Comparison of ENCODE assay signal across 18 cellular contexts in genomic region chr19:18538115-18538514, GRCh38.
"Had no signal": no experiment of that assay in that cellular context is flagged by ENCODE, and none has a peak within 500 bp of the region (broad histone marks: within the 10 kb centered on the region; RNA-seq: fewer than 3 reads in every experiment).

No MANE protein-coding gene starts in this region.

- H3K36me3 Mint-ChIP-seq: naive B cell had no signal

- DNase-seq: dorsolateral prefrontal cortex; effector CD4-positive, alpha-beta T cell; head of caudate nucleus; mesenchymal stem cell; mucosa of descending colon; naive B cell; spleen; stimulated activated CD4-positive, alpha-beta T cell treated with anti-CD3 and anti-CD28 coated beads, Interleukin-4, amount 100 ng/mL, for 4 hours; stimulated activated naive CD8-positive, alpha-beta T cell treated with anti-CD3 and anti-CD28 coated beads, Interleukin-15, Interleukin-2, amounts not matched to agents 100 U/mL and 50 U/mL, for 24 hours; substantia nigra; testis; tibial artery had no signal

- H3K9me3 ChIP-seq: mucosa of descending colon, prostate gland, spleen, testis, tibial artery, upper lobe of left lung had no signal

- H3K4me3 Mint-ChIP-seq: mesothelial cell of epicardium; stimulated activated memory B cell treated with anti-CD40 and anti-IgM and Interleukin-4, amounts not matched to agents 10 μg/mL and 1 μg/mL and 100 μg/mL, for 72 hours had no signal

- H3K27me3 Mint-ChIP-seq: naive B cell; stimulated activated memory B cell treated with anti-CD40 and anti-IgM and Interleukin-4, amounts not matched to agents 10 μg/mL and 1 μg/mL and 100 μg/mL, for 72 hours had no signal

- H3K27me3 ChIP-seq: dorsolateral prefrontal cortex, spleen, testis, tibial artery, upper lobe of left lung had no signal

- H2AFZ ChIP-seq: parathyroid adenoma had no signal

- H3K9me3 Mint-ChIP-seq: mesothelial cell of epicardium, naive B cell had no signal

- ATAC-seq: mucosa of descending colon; stimulated activated memory B cell treated with anti-CD40 and anti-IgM and Interleukin-4, amounts not matched to agents 10 μg/mL and 1 μg/mL and 100 μg/mL, for 72 hours; stimulated activated naive CD8-positive, alpha-beta T cell treated with anti-CD3 and anti-CD28 coated beads, Interleukin-15, Interleukin-2, amounts not matched to agents 100 U/mL and 50 U/mL, for 24 hours had no signal

- H3K27ac Mint-ChIP-seq: mesothelial cell of epicardium; stimulated activated memory B cell treated with anti-CD40 and anti-IgM and Interleukin-4, amounts not matched to agents 10 μg/mL and 1 μg/mL and 100 μg/mL, for 72 hours had no signal

- H3K9ac ChIP-seq: parathyroid adenoma had no signal

- H3K27ac ChIP-seq: parathyroid adenoma, prostate gland, skin epidermis, spleen, testis, tibial artery, upper lobe of left lung had no signal

- H3K4me3 ChIP-seq: dorsolateral prefrontal cortex, mucosa of descending colon, prostate gland, skin epidermis, spleen, testis, tibial artery, upper lobe of left lung had no signal
